In genomic region chr6:145863988-145864616, GRCh38 we compare ENCODE assay signal across 14 cellular contexts. TPM values are rescaled to one million over a fixed set of nuclear protein-coding genes. Genes with fewer than 3 reads are reported as not detected.
A peak's percentile ranks its signal among the peaks of the same experiment; 100 is the strongest.
DNase-seq lines count a peak whose midpoint lies in the region; ATAC-seq, FAIRE-seq and TF ChIP-seq lines count a peak whose summit lies in the region.
"Had no signal": no experiment of that assay in that cellular context is flagged by ENCODE, and none has a peak within 500 bp of the region (broad histone marks: within the 10 kb centered on the region; RNA-seq: fewer than 3 reads in every experiment).

No MANE protein-coding gene starts in this region.

- TF ChIP-seq POLR2A in GM12892 (IDR thresholded peaks at IDR 0.05; ENCODE audit: low read depth, low read length) = no peak

- no peak overlapping the region for H3K4me3 Mint-ChIP-seq in CD4-positive, alpha-beta memory T cell

- peak; percentile 73 for FAIRE-seq in GM12892 (lab: Jason Lieb, UNC)

- no peak overlapping the region for H3K4me3 ChIP-seq in CD4-positive, alpha-beta memory T cell (ENCODE audit: low read length in 2 of 2)
- H3K4me3 ChIP-seq: heart right ventricle, Peyer's patch, right atrium auricular region had no signal

- ATAC-seq in GM21381 (IDR thresholded peaks at IDR 0.05; ENCODE audit: unreplicated experiment) (peak; percentile 31), HG03108 (IDR thresholded peaks at IDR 0.05; ENCODE audit: unreplicated experiment) (peak; percentile 31)
- ATAC-seq: heart right ventricle had no signal

- DNase-seq in GM12892 (ENCODE audit: insufficient read length) (no peak), SIG-M5 treated with dmso at 0.1 percent for 504 hours (lab: John Stamatoyannopoulos, UW; ENCODE audit: unreplicated experiment) (peak; percentile 83), NCI-H146 treated with DMSO at 0.1 percent for 48 hours (lab: John Stamatoyannopoulos, UW; ENCODE audit: unreplicated experiment) (no peak), glomerular visceral epithelial cell (ENCODE audit: extremely low spot score) (no peak), GDM1 (lab: John Stamatoyannopoulos, UW) (no peak)
- DNase-seq in CD4-positive, alpha-beta memory T cell = no peak
- DNase-seq: activated CD4-positive, CD25-positive, alpha-beta regulatory T cell treated with anti-CD3 and anti-CD28 coated beads, Interleukin-2, amount 50 U/mL, for 72 hours; activated gamma-delta T cell treated with Interleukin-2 at 50 U/mL for 16 hours; heart right ventricle; NCI-H1436; Peyer's patch had no signal

- POLR2A ChIA-PET in CD4-positive, alpha-beta memory T cell (lab: Charles Lee; ENCODE audit: partially characterized antibody) = interaction anchor here (1.5 to 3.4 kb wide), 2 partner anchors 49 kb away, joined by 9 to 42 read pairs; partner anchors contain the start of gene FBXO30

- peaks cover 0 to 8% (median 3%) of the 10 kb centered on the region in 8 donors for H3K9me3 Mint-ChIP-seq in CD4-positive, alpha-beta memory T cell

- no peaks in the 10 kb centered on the region for H3K9me3 ChIP-seq in CD4-positive, alpha-beta memory T cell (ENCODE audit: control insufficient read depth in 1 of 2, low read length in 2 of 2)
- H3K9me3 ChIP-seq: Peyer's patch had no signal

- CTCF ChIA-PET in CD4-positive, alpha-beta memory T cell (lab: Charles Lee; ENCODE audit: partially characterized antibody) = interaction anchor here (3.0 kb wide), 1 partner anchor 49 kb away, joined by 12 read pairs; the partner anchor contains the start of gene FBXO30

- peaks cover 38% of the 10 kb centered on the region for H3K4me1 ChIP-seq in CD4-positive, alpha-beta memory T cell (ENCODE audit: insufficient read depth, low read length)

- H3K27ac Mint-ChIP-seq in CD4-positive, alpha-beta memory T cell = peak overlapping the region in 1 of 7 donors; percentile 38

- no peaks in the 10 kb centered on the region for H3K27me3 ChIP-seq in CD4-positive, alpha-beta memory T cell (ENCODE audit: insufficient read depth, low read length)
- H3K27me3 ChIP-seq: heart right ventricle, Peyer's patch, right atrium auricular region had no signal

- intact Hi-C loops in CD4-positive, alpha-beta memory T cell (cut with micrococcal nuclease) = no loop called here

- no peak overlapping the region for H3K27ac ChIP-seq in CD4-positive, alpha-beta memory T cell (ENCODE audit: low read depth, low read length)
- H3K27ac ChIP-seq: heart right ventricle, right atrium auricular region had no signal

- H3K36me3 Mint-ChIP-seq in CD4-positive, alpha-beta memory T cell = peaks cover 7 to 16% of the 10 kb centered on the region in 2 donors

- no peaks in the 10 kb centered on the region for H3K27me3 Mint-ChIP-seq in CD4-positive, alpha-beta memory T cell

- H3K4me1 Mint-ChIP-seq in CD4-positive, alpha-beta memory T cell = peaks cover 31 to 44% (median 35%) of the 10 kb centered on the region in 4 donors

- no peaks in the 10 kb centered on the region for H3K36me3 ChIP-seq in CD4-positive, alpha-beta memory T cell (ENCODE audit: insufficient read depth, low read length)
- H3K36me3 ChIP-seq: Peyer's patch, right atrium auricular region had no signal

RNA-seq across cellular contexts. Expression of gene FBXO30, which starts 49.5 kb away (rescaled TPM):
- polyA plus RNA-seq in GM12892 (2012; ENCODE audit: missing spikeins) = 2.7 TPM
- 1 to 10 TPM; 7.5 to 8.0 TPM for total RNA-seq in CD4-positive, alpha-beta memory T cell
- polyA plus RNA-seq in CD4-positive, alpha-beta memory T cell = 1 to 10 TPM; 1.4 to 1.9 TPM
